Comparison of ENCODE assay signal across 8 cellular contexts in the genomic region with DNA sequence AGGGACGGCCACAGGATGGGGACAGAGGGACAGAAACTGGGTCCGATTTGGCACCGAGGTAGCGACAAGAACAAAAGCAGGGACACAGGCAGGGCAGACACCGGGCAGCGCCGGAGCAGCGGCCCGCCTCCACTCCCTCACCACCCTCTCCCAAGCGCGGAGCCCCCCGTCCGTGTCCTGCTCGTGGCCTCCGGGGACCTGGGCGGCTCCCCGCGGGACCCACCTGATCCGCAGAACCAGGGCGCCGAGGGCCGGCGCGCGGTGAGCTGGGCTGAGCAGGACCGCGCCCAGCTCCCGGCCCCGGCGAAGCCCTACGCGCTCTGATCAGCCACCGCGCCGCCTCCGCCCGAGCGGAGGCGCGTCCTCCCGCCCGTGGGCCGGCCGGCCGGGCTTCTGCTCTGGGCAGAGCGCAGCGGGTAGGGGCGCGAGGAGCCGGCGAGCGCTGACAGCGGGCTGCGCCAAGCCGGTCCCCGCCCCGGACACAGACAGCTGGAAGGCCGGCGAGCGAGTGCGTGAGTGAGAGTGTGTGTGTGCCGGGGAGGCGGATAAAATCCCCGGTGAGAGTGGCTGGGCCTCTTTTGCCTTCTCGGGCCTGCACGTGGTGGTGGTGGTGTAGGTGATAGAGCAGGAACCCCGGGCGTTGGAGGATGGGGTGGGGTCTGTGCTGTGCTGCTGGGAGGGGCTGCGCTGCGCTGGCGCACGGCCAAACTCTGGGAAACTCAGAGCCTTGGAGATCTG. TPM values are rescaled to one million over a fixed set of nuclear protein-coding genes. Genes with fewer than 3 reads are reported as not detected.
DNase-seq lines count a peak whose midpoint lies in the region; ATAC-seq and TF ChIP-seq lines count a peak whose summit lies in the region.
"Had no signal": no experiment of that assay in that cellular context is flagged by ENCODE, and none has a peak within 500 bp of the region (broad histone marks: within the 10 kb centered on the region; RNA-seq: fewer than 3 reads in every experiment).

TSS of gene GGTA1 (minus strand) at position 418 of the 738 bp plus-strand sequence. CDS start 31,922 bp downstream, outside the sequence.

- peak within 1 kb of the TSS; percentile 49 for H3K4me3 Mint-ChIP-seq in activated CD8-positive, alpha-beta T cell treated with anti-CD3 and anti-CD28 coated beads for 36 hours
- peak within 1 kb of the TSS; percentile 70 to 89 (median 80) for H3K4me3 Mint-ChIP-seq in naive thymus-derived CD4-positive, alpha-beta T cell

- H3K27ac ChIP-seq in KMS-11, result no peak within 1 kb of the TSS
- no peak within 1 kb of the TSS for H3K27ac ChIP-seq in naive thymus-derived CD4-positive, alpha-beta T cell (ENCODE audit: low read depth, low read length)

- peak; percentile 51 for ATAC-seq in activated CD8-positive, alpha-beta T cell treated with anti-CD3 and anti-CD28 coated beads for 36 hours
- ATAC-seq in naive thymus-derived CD4-positive, alpha-beta T cell, result peak; percentile 72
- no peak for ATAC-seq in GM18498 (IDR thresholded peaks at IDR 0.05; ENCODE audit: unreplicated experiment)

- H3K36me3 ChIP-seq in KMS-11 (ENCODE audit: insufficient read depth), result no peaks in the 10 kb centered on the region
- H3K36me3 ChIP-seq in naive thymus-derived CD4-positive, alpha-beta T cell (ENCODE audit: control insufficient read depth in 2 of 3, insufficient read depth in 3 of 3, low read length in 3 of 3), result no peaks in the 10 kb centered on the region

- peaks cover 18% of the 10 kb centered on the region for H3K4me1 Mint-ChIP-seq in activated CD8-positive, alpha-beta T cell treated with anti-CD3 and anti-CD28 coated beads for 36 hours (ENCODE audit: low read depth)
- H3K4me1 Mint-ChIP-seq in naive thymus-derived CD4-positive, alpha-beta T cell, result peaks cover 16 to 26% (median 23%) of the 10 kb centered on the region in 7 donors

- TF ChIP-seq CTCF in KMS-11 (conservative IDR thresholded peaks at IDR 0.05; ENCODE audit: low read depth, low read length), result no peak
- no peak for TF ChIP-seq CTCF in activated CD8-positive, alpha-beta T cell treated with anti-CD3 and anti-CD28 coated beads for 36 hours (IDR thresholded peaks at IDR 0.05)
- no peak for TF ChIP-seq CTCF in fibroblast of villous mesenchyme (IDR thresholded peaks at IDR 0.05; ENCODE audit: insufficient read depth, low read depth, low read length)

- H3K9ac ChIP-seq in KMS-11, result no peak within 1 kb of the TSS

- POLR2A ChIA-PET in activated CD8-positive, alpha-beta T cell treated with anti-CD3 and anti-CD28 coated beads for 36 hours (lab: Charles Lee), result interaction anchor here (0.8 kb wide), 1 partner anchor 73 kb away, joined by 3 read pairs; no protein-coding TSS in a partner anchor
- POLR2A ChIA-PET in naive thymus-derived CD4-positive, alpha-beta T cell (lab: Charles Lee), result no interaction called here

- H3K79me2 ChIP-seq in KMS-11 (ENCODE audit: insufficient read depth, low read depth), result no peaks in the 10 kb centered on the region

- peaks cover 5% of the 10 kb centered on the region for H3K4me1 ChIP-seq in KMS-11 (ENCODE audit: low read depth, poor library complexity, severe bottlenecking)
- H3K4me1 ChIP-seq in naive thymus-derived CD4-positive, alpha-beta T cell (ENCODE audit: control insufficient read depth in 2 of 2, insufficient read depth in 2 of 2, low read length in 2 of 2), result peaks cover 4 to 10% of the 10 kb centered on the region in 2 donors

- H2AFZ ChIP-seq in KMS-11 (ENCODE audit: low read depth), result peak within 1 kb of the TSS; percentile 39

- peak within 1 kb of the TSS; percentile 92 for H3K4me2 ChIP-seq in KMS-11

- DNase-seq in EH (ENCODE audit: low read depth), result peak; percentile 68
- DNase-seq in activated CD8-positive, alpha-beta T cell treated with anti-CD3 and anti-CD28 coated beads for 36 hours, result peak; percentile 20
- peak; percentile 29 for DNase-seq in fibroblast of villous mesenchyme (ENCODE audit: low read depth)
- DNase-seq in naive thymus-derived CD4-positive, alpha-beta T cell, result peak in 1 of 9 donors; percentile 26
- DNase-seq in GDM1 (lab: John Stamatoyannopoulos, UW), result no peak

- CTCF ChIA-PET in activated CD8-positive, alpha-beta T cell treated with anti-CD3 and anti-CD28 coated beads for 36 hours (lab: Charles Lee), result interaction anchor here (1.6 to 2.8 kb wide), 2 partner anchors 44 to 180 kb away, joined by 3 to 9 read pairs; no protein-coding TSS in a partner anchor
- CTCF ChIA-PET in naive thymus-derived CD4-positive, alpha-beta T cell (lab: Charles Lee), result no interaction called here

- intact Hi-C loops in activated CD8-positive, alpha-beta T cell treated with anti-CD3 and anti-CD28 coated beads for 36 hours (cut with micrococcal nuclease), result loop anchor here (2.0 kb wide), 1 partner anchor 53 kb away; no protein-coding TSS in a partner anchor
- intact Hi-C loops in naive thymus-derived CD4-positive, alpha-beta T cell (cut with micrococcal nuclease), result loop anchor here in 1 of 2 donors (5.0 kb wide), 1 partner anchor 177 kb away; no protein-coding TSS in a partner anchor

- peaks cover 0 to 6% (median 0%) of the 10 kb centered on the region in 3 experiments for H3K9me3 ChIP-seq in naive thymus-derived CD4-positive, alpha-beta T cell (ENCODE audit: control insufficient read depth in 2 of 3, low read length in 3 of 3)

- H3K4me3 ChIP-seq in KMS-11 (IDR thresholded peaks at IDR 0.05; ENCODE audit: insufficient read depth, low read depth, low read length) (no peak within 1 kb of the TSS), fibroblast of villous mesenchyme (ENCODE audit: low read depth, low read length) (peak within 1 kb of the TSS; percentile 37)
- peak within 1 kb of the TSS; percentile 33 for H3K4me3 ChIP-seq in naive thymus-derived CD4-positive, alpha-beta T cell (ENCODE audit: low read length)

- H3K9me3 Mint-ChIP-seq in activated CD8-positive, alpha-beta T cell treated with anti-CD3 and anti-CD28 coated beads for 36 hours, result peaks cover 9% of the 10 kb centered on the region
- H3K9me3 Mint-ChIP-seq in naive thymus-derived CD4-positive, alpha-beta T cell, result peaks cover 0 to 14% (median 9%) of the 10 kb centered on the region in 11 donors

- peaks cover 58% of the 10 kb centered on the region for H3K27me3 Mint-ChIP-seq in activated CD8-positive, alpha-beta T cell treated with anti-CD3 and anti-CD28 coated beads for 36 hours
- H3K27me3 Mint-ChIP-seq in naive thymus-derived CD4-positive, alpha-beta T cell, result peaks cover 60 to 75% (median 70%) of the 10 kb centered on the region in 5 donors

- H3K27me3 ChIP-seq in KMS-11 (ENCODE audit: insufficient read depth, low read depth), result peaks cover 19% of the 10 kb centered on the region
- peaks cover 3 to 8% of the 10 kb centered on the region in 2 donors for H3K27me3 ChIP-seq in naive thymus-derived CD4-positive, alpha-beta T cell (ENCODE audit: control insufficient read depth in 2 of 2, insufficient read depth in 2 of 2, low read length in 2 of 2)

- H3K36me3 Mint-ChIP-seq in activated CD8-positive, alpha-beta T cell treated with anti-CD3 and anti-CD28 coated beads for 36 hours (ENCODE audit: low read depth), result peaks cover 4% of the 10 kb centered on the region
- peaks cover 0 to 16% (median 5%) of the 10 kb centered on the region in 5 donors for H3K36me3 Mint-ChIP-seq in naive thymus-derived CD4-positive, alpha-beta T cell

- no peak within 1 kb of the TSS for H3K27ac Mint-ChIP-seq in activated CD8-positive, alpha-beta T cell treated with anti-CD3 and anti-CD28 coated beads for 36 hours
- H3K27ac Mint-ChIP-seq in naive thymus-derived CD4-positive, alpha-beta T cell, result peak within 1 kb of the TSS in 1 of 9 donors; percentile 41

- H4K20me1 ChIP-seq in KMS-11 (ENCODE audit: insufficient read depth), result no peaks in the 10 kb centered on the region

RNA-seq across cellular contexts. Expression of gene GGTA1, which starts in this region (rescaled TPM):
- not detected for total RNA-seq in activated CD8-positive, alpha-beta T cell treated with anti-CD3 and anti-CD28 coated beads for 36 hours
- not detected in 2 replicates for total RNA-seq in fibroblast of villous mesenchyme
- 1 to 10 TPM in 1 of 5 experiments, not detected in 4; 1.2 TPM for total RNA-seq in naive thymus-derived CD4-positive, alpha-beta T cell
- not detected for polyA plus RNA-seq in naive thymus-derived CD4-positive, alpha-beta T cell
- total RNA-seq: activated CD8-positive, alpha-beta memory T cell treated with anti-CD3 and anti-CD28 coated beads for 36 hours had no signal

Comparison
In these comparisons a context has a peak if more than half of its experiments do, and no peak if none do; other contexts are left out.
1. Peak in DNase-seq and ATAC-seq in activated CD8-positive, alpha-beta T cell treated with anti-CD3 and anti-CD28 coated beads for 36 hours; RNA of the gene not detected or under 1 TPM.
2. Peak in DNase-seq and H3K4me3 ChIP-seq in fibroblast of villous mesenchyme; RNA of the gene not detected or under 1 TPM.